In genomic region chr2:56448999-56449431, GRCh38 we compare ENCODE assay signal across 12 cellular contexts.
A peak's percentile ranks its signal among the peaks of the same experiment; 100 is the strongest.
DNase-seq lines count a peak whose midpoint lies in the region; ATAC-seq, FAIRE-seq and TF ChIP-seq lines count a peak whose summit lies in the region.
"Had no signal": no experiment of that assay in that cellular context is flagged by ENCODE, and none has a peak within 500 bp of the region (broad histone marks: within the 10 kb centered on the region; RNA-seq: fewer than 3 reads in every experiment).

No MANE protein-coding gene starts in this region.

- no peak overlapping the region for H4K8ac ChIP-seq in H9 (replicated peaks; ENCODE audit: insufficient read length, low read depth, low read length)

- no peak overlapping the region for H3K9ac ChIP-seq in H9 (ENCODE audit: extremely low read depth, insufficient read length, low read length)
- H3K9ac ChIP-seq in kidney (ENCODE audit: low read length in 2 of 2) = no peak overlapping the region

- no peak overlapping the region for H4K5ac ChIP-seq in H9 (ENCODE audit: insufficient read length, low read depth, low read length)

- no peak overlapping the region for H3K4ac ChIP-seq in H9 (ENCODE audit: low read depth, low read length)

- peak overlapping the region; percentile 62 to 98 (median 67); a peak in 6 of 7 replicates for H3K27ac Mint-ChIP-seq in H9
- H3K27ac Mint-ChIP-seq: activated CD8-positive, alpha-beta T cell treated with anti-CD3 and anti-CD28 coated beads, Interleukin-2, amount 10 ng/mL, durations not matched to agents 7 days and 5 days had no signal

- no peak overlapping the region for H2BK5ac ChIP-seq in H9 (ENCODE audit: insufficient read length, low read length)

- peaks cover 0 to 18% (median 10%) of the 10 kb centered on the region in 3 experiments; a peak in 5 of 7 replicates for H3K36me3 Mint-ChIP-seq in H9 (ENCODE audit: insufficient read depth in 1 of 3, low read depth in 3 of 3)

- H3K23me2 ChIP-seq in H9 (ENCODE audit: insufficient read length, low read depth, low read length, poor library complexity, severe bottlenecking) = no peaks in the 10 kb centered on the region

- FAIRE-seq in kidney (lab: Jason Lieb, UNC) = peak; percentile 23
- FAIRE-seq in GM12892 (lab: Jason Lieb, UNC) = no peak

- no peak overlapping the region for H3K23ac ChIP-seq in H9 (ENCODE audit: insufficient read length, low read depth, low read length)

- H2BK120ac ChIP-seq in H9 (ENCODE audit: low read depth, low read length, poor library complexity, severe bottlenecking) = no peak overlapping the region

- no CpG with 5 or more reads among the region's 8 CpGs for WGBS in H9 (ENCODE audit: extremely low coverage, insufficient read length, low lambda C conversion rate)

- H3K79me1 ChIP-seq in H9 (ENCODE audit: insufficient read depth, low read depth, low read length, poor library complexity, severe bottlenecking) = no peaks in the 10 kb centered on the region

- no peak overlapping the region for H2BK15ac ChIP-seq in H9 (ENCODE audit: low read depth, low read length)

- H3T11ph ChIP-seq in H9 (ENCODE audit: low read length) = no peak overlapping the region

- no peaks in the 10 kb centered on the region for H3K27me3 Mint-ChIP-seq in H9 (ENCODE audit: low read depth)

- H3K4me3 Mint-ChIP-seq in H9 = no peak overlapping the region
- H3K4me3 Mint-ChIP-seq: activated CD8-positive, alpha-beta T cell treated with anti-CD3 and anti-CD28 coated beads, Interleukin-2, amount 10 ng/mL, durations not matched to agents 7 days and 5 days had no signal

- intact Hi-C loops in kidney (cut with DNase I) = no loop called here

- no peak overlapping the region for H2AFZ ChIP-seq in H9 (ENCODE audit: low read length)

- no peak overlapping the region for H3K14ac ChIP-seq in H9 (ENCODE audit: insufficient read depth, low read length)

- CTCF ChIA-PET in HEK293T (lab: Yijun Ruan, JAX) = no interaction called here

- no peaks in the 10 kb centered on the region for H3K9me3 ChIP-seq in H9 (ENCODE audit: control insufficient read depth, low read depth, low read length)
- peaks cover 0 to 5% of the 10 kb centered on the region in 2 donors for H3K9me3 ChIP-seq in kidney (ENCODE audit: control insufficient read depth in 1 of 2, low read length in 2 of 2)

- H3K56ac ChIP-seq in H9 (ENCODE audit: insufficient read length, low read depth, low read length) = no peak overlapping the region

- H4K91ac ChIP-seq in H9 (ENCODE audit: insufficient read length, low read depth, low read length) = no peak overlapping the region

- no peak for TF ChIP-seq POLR2A in GM12892 (IDR thresholded peaks at IDR 0.05; ENCODE audit: low read depth, low read length)

- no peaks in the 10 kb centered on the region for H3K27me3 ChIP-seq in H9 (ENCODE audit: insufficient read depth, low read length)
- H3K27me3 ChIP-seq: right atrium auricular region had no signal

- no peak overlapping the region for H2BK12ac ChIP-seq in H9 (ENCODE audit: insufficient read length, low read depth, low read length)

- TF ChIP-seq CTCF in H9 (conservative IDR thresholded peaks at IDR 0.05) = no peak
- no peak for TF ChIP-seq CTCF in kidney (IDR thresholded peaks at IDR 0.05; ENCODE audit: borderline replicate concordance, extremely low read depth, insufficient read depth)

- POLR2A ChIA-PET in HEK293T (lab: Yijun Ruan, JAX) = no interaction called here

- H3K79me2 ChIP-seq in H9 (ENCODE audit: insufficient read depth, low read length) = no peaks in the 10 kb centered on the region

- peak overlapping the region; percentile 39 to 55 for H3K4me3 ChIP-seq in kidney (ENCODE audit: low read length in 2 of 2)
- H3K4me3 ChIP-seq: right atrium auricular region had no signal

- no peak for DNase-seq in H9
- peak; percentile 87 for DNase-seq in kidney
- peak; percentile 99 for DNase-seq in renal cortical epithelial cell (ENCODE audit: low read depth)
- DNase-seq in pons (ENCODE audit: low spot score) = no peak
- DNase-seq in GM12892 (ENCODE audit: insufficient read length) = no peak
- no peak for DNase-seq in hypothalamus (lab: John Stamatoyannopoulos, UW)
- no peak for DNase-seq in HEK293T (ENCODE audit: extremely low spot score)
- DNase-seq: activated CD8-positive, alpha-beta T cell treated with anti-CD3 and anti-CD28 coated beads, Interleukin-2, amount 10 ng/mL, durations not matched to agents 7 days and 5 days; KBM-7; NCI-H510A treated with DMSO at 0.1 percent for 48 hours had no signal

- peaks cover 28 to 30% of the 10 kb centered on the region in 2 experiments for H3K4me1 Mint-ChIP-seq in H9

- H2BK20ac ChIP-seq in H9 (ENCODE audit: low read depth, low read length, poor library complexity, severe bottlenecking) = no peak overlapping the region

- H3K27ac ChIP-seq in H9 (ENCODE audit: insufficient read length, low read depth, low read length) = no peak overlapping the region
- peak overlapping the region; percentile 64 to 66 for H3K27ac ChIP-seq in kidney (ENCODE audit: low read depth in 2 of 2, low read length in 2 of 2)
- H3K27ac ChIP-seq: right atrium auricular region had no signal

- H3K36me3 ChIP-seq in kidney (ENCODE audit: control insufficient read depth in 1 of 2, insufficient read depth in 2 of 2, low read length in 2 of 2) = no peaks in the 10 kb centered on the region
- H3K36me3 ChIP-seq: right atrium auricular region had no signal

- H3K9me3 Mint-ChIP-seq in H9 = peaks cover 13 to 18% of the 10 kb centered on the region in 2 experiments; a peak in 4 of 5 replicates

- no peaks in the 10 kb centered on the region for H4K20me1 ChIP-seq in H9 (ENCODE audit: control insufficient read depth, insufficient read depth, insufficient read length)

- ATAC-seq in SK-N-SH treated with all-trans-retinoic acid at 6 μM for 48 hours = peak; percentile 81
- ATAC-seq: activated CD8-positive, alpha-beta T cell treated with anti-CD3 and anti-CD28 coated beads, Interleukin-2, amount 10 ng/mL, durations not matched to agents 7 days and 5 days had no signal

- H3K18ac ChIP-seq in H9 (ENCODE audit: insufficient read length, low read depth, low read length) = no peak overlapping the region

- no peak overlapping the region for H2AK5ac ChIP-seq in H9 (ENCODE audit: insufficient read length, low read length)

- H3K4me2 ChIP-seq in H9 (ENCODE audit: insufficient read depth, insufficient read length, low read length) = peak overlapping the region; percentile 30

- peaks cover 6% of the 10 kb centered on the region for H3K4me1 ChIP-seq in H9 (ENCODE audit: insufficient read depth, low read length)
- peaks cover 6 to 14% of the 10 kb centered on the region in 2 donors for H3K4me1 ChIP-seq in kidney (ENCODE audit: control insufficient read depth in 1 of 2, insufficient read depth in 1 of 2, low read depth in 1 of 2, low read length in 2 of 2)
- H3K4me1 ChIP-seq: right atrium auricular region had no signal

TF ChIP-seq in SK-N-SH treated with all-trans-retinoic acid at 6 μM for 48 hours, 23 proteins besides CTCF, POLR2A, EP300 and RAD21 (continues in another document):
- TF ChIP-seq PATZ1 (CRISPR knock-in tag; IDR thresholded peaks at IDR 0.05; ENCODE audit: borderline replicate concordance) (no peak), ZFP30 (CRISPR knock-in tag; IDR thresholded peaks at IDR 0.05) (no peak), ISL1 (CRISPR knock-in tag; IDR thresholded peaks at IDR 0.05) (no peak), SNAI2 (CRISPR knock-in tag; IDR thresholded peaks at IDR 0.05) (no peak), BACH2 (CRISPR knock-in tag; IDR thresholded peaks at IDR 0.05; ENCODE audit: borderline replicate concordance) (no peak)

TF ChIP-seq in HEK293T, 16 proteins besides CTCF, POLR2A, EP300 and RAD21:
- TF ChIP-seq FOXK2 (IDR thresholded peaks at IDR 0.05) = no peak
- no peak for TF ChIP-seq L3MBTL2 (conservative IDR thresholded peaks at IDR 0.05)
- TF ChIP-seq LEF1 (IDR thresholded peaks at IDR 0.05; ENCODE audit: borderline replicate concordance) = no peak
- no peak for TF ChIP-seq ARNT (IDR thresholded peaks at IDR 0.05)
- TF ChIP-seq CTBP1 (IDR thresholded peaks at IDR 0.05; ENCODE audit: borderline replicate concordance) = no peak
- no peak for TF ChIP-seq SUZ12 (IDR thresholded peaks at IDR 0.05)
- no peak for TF ChIP-seq FOXA1 (IDR thresholded peaks at IDR 0.05)
- TF ChIP-seq ELF4 (IDR thresholded peaks at IDR 0.05) = no peak
- TF ChIP-seq FOXM1 (IDR thresholded peaks at IDR 0.05; ENCODE audit: borderline replicate concordance) = no peak
- TF ChIP-seq TARDBP (IDR thresholded peaks at IDR 0.05) = no peak
- no peak for TF ChIP-seq NFRKB (IDR thresholded peaks at IDR 0.05)
- TF ChIP-seq BHLHE40 (IDR thresholded peaks at IDR 0.05; ENCODE audit: borderline replicate concordance) = no peak
- TF ChIP-seq PKNOX1 (IDR thresholded peaks at IDR 0.05) = no peak
- TF ChIP-seq HDGF (IDR thresholded peaks at IDR 0.05; ENCODE audit: borderline replicate concordance) = no peak
- TF ChIP-seq ZNF384 (IDR thresholded peaks at IDR 0.05) = no peak
- TF ChIP-seq SP1 (IDR thresholded peaks at IDR 0.05) = no peak

Comparison
In these comparisons a context has a peak if more than half of its experiments do, and no peak if none do; other contexts are left out.
1. DNase-seq: peak in kidney (single experiment) and renal cortical epithelial cell (single experiment); none in H9 (single experiment), pons (single experiment), GM12892 (single experiment), hypothalamus (0 of 51) and HEK293T (single experiment).